In genomic region chrX:14920196-14920595, GRCh38 we compare ENCODE assay signal across 34 cellular contexts. TPM values are rescaled to one million over a fixed set of nuclear protein-coding genes. Genes with fewer than 3 reads are reported as not detected.
DNase-seq lines count a peak whose midpoint lies in the region; ATAC-seq and TF ChIP-seq lines count a peak whose summit lies in the region.
"Had no signal": no experiment of that assay in that cellular context is flagged by ENCODE, and none has a peak within 500 bp of the region (broad histone marks: within the 10 kb centered on the region; RNA-seq: fewer than 3 reads in every experiment).

No MANE protein-coding gene starts in this region.

- H4K20me1 ChIP-seq in osteoblast (ENCODE audit: insufficient read depth, low read length) = no peaks in the 10 kb centered on the region

- no peak overlapping the region for H3K4me3 ChIP-seq in osteoblast (ENCODE audit: insufficient read depth, low read length)
- H3K4me3 ChIP-seq: lung, SJCRH30, testis had no signal

- peak overlapping the region; percentile 74 for H3K27ac Mint-ChIP-seq in chondrocyte (ENCODE audit: unreplicated experiment)
- no peak overlapping the region for H3K27ac Mint-ChIP-seq in activated T-cell treated with anti-CD3 and anti-CD28 coated beads, Interleukin-2, amount 50 U/mL, for 72 hours
- H3K27ac Mint-ChIP-seq: activated naive CD4-positive, alpha-beta T cell treated with anti-CD3 and anti-CD28 coated beads, Interleukin-2, amount 50 U/mL, for 72 hours; natural killer cell treated with Interleukin-12 subunit alpha and Interleukin-12 subunit beta and Interleukin-15 and Interleukin-18, amount 100 ng/mL, for 72 hours; T-cell had no signal

- no peaks in the 10 kb centered on the region for H3K27me3 Mint-ChIP-seq in chondrocyte (ENCODE audit: low read depth)
- no peaks in the 10 kb centered on the region for H3K27me3 Mint-ChIP-seq in activated T-cell treated with anti-CD3 and anti-CD28 coated beads, Interleukin-2, amount 50 U/mL, for 72 hours (ENCODE audit: low read depth)
- H3K27me3 Mint-ChIP-seq: IgD-negative memory B cell; natural killer cell treated with Interleukin-12 subunit alpha and Interleukin-12 subunit beta and Interleukin-15 and Interleukin-18, amount 100 ng/mL, for 72 hours had no signal

- ATAC-seq in activated T-cell treated with anti-CD3 and anti-CD28 coated beads, Interleukin-2, amount 50 U/mL, for 72 hours (replicated peaks in 1 of 2) = no peak
- no peak for ATAC-seq in stimulated activated naive CD8-positive, alpha-beta T cell treated with anti-CD3 and anti-CD28 coated beads, Interleukin-15, Interleukin-2, amounts not matched to agents 100 U/mL and 50 U/mL, for 24 hours
- ATAC-seq: activated naive CD4-positive, alpha-beta T cell treated with anti-CD3 and anti-CD28 coated beads, Interleukin-2, amount 50 U/mL, for 72 hours; HCT116; left cardiac atrium; natural killer cell treated with Interleukin-12 subunit alpha and Interleukin-12 subunit beta and Interleukin-15 and Interleukin-18, amount 100 ng/mL, for 72 hours; T-cell had no signal

- H3K36me3 ChIP-seq in osteoblast (ENCODE audit: insufficient read depth, low read length) = peaks cover 7% of the 10 kb centered on the region
- H3K36me3 ChIP-seq: WERI-Rb-1 had no signal

- peaks cover 5% of the 10 kb centered on the region for H3K36me3 Mint-ChIP-seq in chondrocyte (ENCODE audit: low read depth)
- peaks cover 0 to 3% of the 10 kb centered on the region in 2 donors for H3K36me3 Mint-ChIP-seq in activated T-cell treated with anti-CD3 and anti-CD28 coated beads, Interleukin-2, amount 50 U/mL, for 72 hours (ENCODE audit: insufficient read depth in 2 of 2)
- H3K36me3 Mint-ChIP-seq: activated naive CD4-positive, alpha-beta T cell treated with anti-CD3 and anti-CD28 coated beads, Interleukin-2, amount 50 U/mL, for 72 hours; IgD-negative memory B cell had no signal

- H3K4me3 Mint-ChIP-seq in chondrocyte (ENCODE audit: unreplicated experiment) = no peak overlapping the region
- H3K4me3 Mint-ChIP-seq in activated T-cell treated with anti-CD3 and anti-CD28 coated beads, Interleukin-2, amount 50 U/mL, for 72 hours = no peak overlapping the region
- H3K4me3 Mint-ChIP-seq: IgD-negative memory B cell; natural killer cell treated with Interleukin-12 subunit alpha and Interleukin-12 subunit beta and Interleukin-15 and Interleukin-18, amount 100 ng/mL, for 72 hours; T-cell had no signal

- H3K4me2 ChIP-seq in osteoblast (ENCODE audit: insufficient read depth, low read length) = no peak overlapping the region

- no peaks in the 10 kb centered on the region for H3K79me2 ChIP-seq in osteoblast (ENCODE audit: insufficient read depth, low read length)

- H3K27ac ChIP-seq in osteoblast (ENCODE audit: low read depth, low read length) = peak overlapping the region; percentile 29
- H3K27ac ChIP-seq: C4-2B, SJCRH30, testis, WERI-Rb-1 had no signal

- H3K9me3 ChIP-seq in osteoblast (ENCODE audit: low read depth, low read length) = no peaks in the 10 kb centered on the region
- H3K9me3 ChIP-seq: SJCRH30, testis had no signal

- H3K4me1 Mint-ChIP-seq in chondrocyte (ENCODE audit: low read depth) = peaks cover 44% of the 10 kb centered on the region
- peaks cover 4% of the 10 kb centered on the region for H3K4me1 Mint-ChIP-seq in activated T-cell treated with anti-CD3 and anti-CD28 coated beads, Interleukin-2, amount 50 U/mL, for 72 hours (ENCODE audit: low read depth)
- H3K4me1 Mint-ChIP-seq: T-cell had no signal

- peaks cover 5% of the 10 kb centered on the region for H3K9me3 Mint-ChIP-seq in chondrocyte (ENCODE audit: low read depth)
- no peaks in the 10 kb centered on the region for H3K9me3 Mint-ChIP-seq in activated T-cell treated with anti-CD3 and anti-CD28 coated beads, Interleukin-2, amount 50 U/mL, for 72 hours
- H3K9me3 Mint-ChIP-seq: activated naive CD4-positive, alpha-beta T cell treated with anti-CD3 and anti-CD28 coated beads, Interleukin-2, amount 50 U/mL, for 72 hours; IgD-negative memory B cell; natural killer cell treated with Interleukin-12 subunit alpha and Interleukin-12 subunit beta and Interleukin-15 and Interleukin-18, amount 100 ng/mL, for 72 hours; T-cell had no signal

- H3K4me1 ChIP-seq in osteoblast (ENCODE audit: insufficient read depth, low read length) = peaks cover 25% of the 10 kb centered on the region
- H3K4me1 ChIP-seq: SJCRH30, testis had no signal

- peak; percentile 34 for DNase-seq in AG20443 (ENCODE audit: low spot score)
- peak; percentile 34 for DNase-seq in HS-5 (ENCODE audit: low read depth)
- no peak for DNase-seq in chondrocyte (ENCODE audit: low spot score)
- no peak for DNase-seq in osteoblast (ENCODE audit: insufficient read length, low spot score, missing footprints)
- no peak for DNase-seq in activated T-cell treated with anti-CD3 and anti-CD28 coated beads, Interleukin-2, amount 50 U/mL, for 72 hours
- no peak for DNase-seq in stimulated activated naive CD8-positive, alpha-beta T cell treated with anti-CD3 and anti-CD28 coated beads, Interleukin-15, Interleukin-2, amounts not matched to agents 100 U/mL and 50 U/mL, for 24 hours
- no peak for DNase-seq in activated naive CD4-positive, alpha-beta T cell treated with Interleukin-2 at 50 U/mL for 16 hours
- DNase-seq: ACHN; activated CD4-positive, alpha-beta T cell treated with anti-CD3 and anti-CD28 coated beads for 48 hours; activated CD8-positive, alpha-beta memory T cell treated with anti-CD3 and anti-CD28 coated beads for 24 hours; activated T-cell treated with anti-CD3 and anti-CD28 coated beads for 4 hours; anterior cingulate cortex; central memory CD4-positive, alpha-beta T cell; dermis blood vessel endothelial cell; GF-D8; hypothalamus; left cardiac atrium; NCI-H1092; NCI-H187 treated with DMSO at 0.1 percent for 48 hours; NCI-H2171; NCI-H82; occipital lobe; RPMI8226; SJCRH30; stimulated activated naive CD4-positive, alpha-beta T cell; T-cell; testis; WERI-Rb-1 had no signal

- no peaks in the 10 kb centered on the region for H3K27me3 ChIP-seq in osteoblast (ENCODE audit: insufficient read depth, low read length)
- H3K27me3 ChIP-seq: SJCRH30, testis had no signal

- H2AFZ ChIP-seq in osteoblast (ENCODE audit: low read length) = no peak overlapping the region

- TF ChIP-seq CTCF in chondrocyte (IDR thresholded peaks at IDR 0.05) = no peak
- TF ChIP-seq CTCF in osteoblast (IDR thresholded peaks at IDR 0.05; ENCODE audit: extremely low read depth, low read depth, low read length) = no peak

RNA-seq across cellular contexts. Expression of gene MOSPD2, which starts 47.0 kb away (rescaled TPM):
- total RNA-seq in chondrocyte (25.1 to 31.8 TPM (median 27.2 TPM) in 3 replicates), osteoblast (23.3 and 29.0 TPM in 2 replicates)
- total RNA-seq in activated T-cell treated with anti-CD3 and anti-CD28 coated beads, Interleukin-2, amount 50 U/mL, for 72 hours = 10 to 100 TPM; 17.2 to 22.6 TPM

RNA-seq across cellular contexts. Expression of gene FANCB, which starts 47.3 kb away (rescaled TPM):
- total RNA-seq in chondrocyte = 3.0 to 7.1 TPM (median 3.2 TPM) in 3 replicates
- 3.6 and 3.8 TPM in 2 replicates for total RNA-seq in osteoblast
- total RNA-seq in activated T-cell treated with anti-CD3 and anti-CD28 coated beads, Interleukin-2, amount 50 U/mL, for 72 hours = 10 to 100 TPM; 15.9 to 16.0 TPM

Comparison
In these comparisons a context has a peak if more than half of its experiments do, and no peak if none do; other contexts are left out.
1. DNase-seq: peak in AG20443 (single experiment) and HS-5 (single experiment); none in chondrocyte (single experiment), osteoblast (single experiment), activated T-cell treated with anti-CD3 and anti-CD28 coated beads, Interleukin-2, amount 50 U/mL, for 72 hours (0 of 2), stimulated activated naive CD8-positive, alpha-beta T cell treated with anti-CD3 and anti-CD28 coated beads, Interleukin-15, Interleukin-2, amounts not matched to agents 100 U/mL and 50 U/mL, for 24 hours (single experiment) and activated naive CD4-positive, alpha-beta T cell treated with Interleukin-2 at 50 U/mL for 16 hours (single experiment).